In genomic region chr3:14125193-14126016, GRCh38 we compare ENCODE assay signal across 8 cellular contexts. TPM values are rescaled to one million over a fixed set of nuclear protein-coding genes. Genes with fewer than 3 reads are reported as not detected.
DNase-seq lines count a peak whose midpoint lies in the region; ATAC-seq and TF ChIP-seq lines count a peak whose summit lies in the region.

No MANE protein-coding gene starts in this region.

- H3K4me3 Mint-ChIP-seq in CD4-positive, CD25-positive, alpha-beta regulatory T cell: peak overlapping the region; percentile 95 to 100 (median 96)

- peaks cover 44% of the 10 kb centered on the region for H3K4me1 ChIP-seq in CD4-positive, CD25-positive, alpha-beta regulatory T cell (ENCODE audit: control insufficient read depth, insufficient read depth, low read length, poor library complexity, severe bottlenecking)
- H3K4me1 ChIP-seq in right cardiac atrium (ENCODE audit: control insufficient read depth, insufficient read depth, low read length) (peaks cover 19% of the 10 kb centered on the region), psoas muscle (peaks cover 30% of the 10 kb centered on the region)

- peak; percentile 19 to 31 for ATAC-seq in CD4-positive, CD25-positive, alpha-beta regulatory T cell (ENCODE audit: low read depth in 2 of 2)
- peak; percentile 23 for ATAC-seq in GM19463 (IDR thresholded peaks at IDR 0.05; ENCODE audit: unreplicated experiment)
- peak; percentile 56 to 86 for ATAC-seq in right cardiac atrium
- ATAC-seq in psoas muscle: peak in 3 of 4 donors; percentile 58 to 84 (median 65)

- H3K27ac ChIP-seq in CD4-positive, CD25-positive, alpha-beta regulatory T cell (ENCODE audit: insufficient read depth, low read length, poor library complexity, severe bottlenecking): peak overlapping the region; percentile 83
- H3K27ac ChIP-seq in SK-N-MC (no peak overlapping the region), adipose tissue (ENCODE audit: low read depth, low read length) (peak overlapping the region; percentile 89), right cardiac atrium (ENCODE audit: low read length) (peak overlapping the region; percentile 99), psoas muscle (peak overlapping the region; percentile 97)

- TF ChIP-seq CTCF in psoas muscle (IDR thresholded peaks at IDR 0.05): no peak

- H3K4me1 Mint-ChIP-seq in CD4-positive, CD25-positive, alpha-beta regulatory T cell: peaks cover 12 to 60% (median 47%) of the 10 kb centered on the region in 4 donors

- no peaks in the 10 kb centered on the region for H3K9me3 ChIP-seq in CD4-positive, CD25-positive, alpha-beta regulatory T cell (ENCODE audit: control insufficient read depth in 2 of 2, low read length in 2 of 2)
- H3K9me3 ChIP-seq in SK-N-MC (ENCODE audit: low read depth, low read length) (no peaks in the 10 kb centered on the region), right cardiac atrium (ENCODE audit: control insufficient read depth, low read length) (no peaks in the 10 kb centered on the region), psoas muscle (no peaks in the 10 kb centered on the region)

- H3K27me3 Mint-ChIP-seq in CD4-positive, CD25-positive, alpha-beta regulatory T cell: no peaks in the 10 kb centered on the region

- WGBS in adipose tissue, 3 donors: 0% methylated on average over 44 of the region's 44 CpGs
- WGBS in right cardiac atrium: under 1% methylated on average over 44 of the region's 44 CpGs
- WGBS in psoas muscle, 3 donors: 0 to 1% (median 0%) methylated on average over 38 to 44 of the region's 44 CpGs

- H3K27ac Mint-ChIP-seq in CD4-positive, CD25-positive, alpha-beta regulatory T cell: peak overlapping the region; percentile 85 to 96 (median 95)

- H3K9me3 Mint-ChIP-seq in CD4-positive, CD25-positive, alpha-beta regulatory T cell: no peaks in the 10 kb centered on the region

- peak overlapping the region; percentile 76 for H3K4me3 ChIP-seq in CD4-positive, CD25-positive, alpha-beta regulatory T cell (ENCODE audit: low read depth, low read length)
- H3K4me3 ChIP-seq in SK-N-MC (peak overlapping the region; percentile 84), right cardiac atrium (ENCODE audit: low read length) (peak overlapping the region; percentile 72), psoas muscle (peak overlapping the region; percentile 98)

- intact Hi-C loops in right cardiac atrium (cut with DNase I): loop anchor here in 2 of 4 donors (2.0 to 10.0 kb wide), 3 partner anchors 52 to 231 kb away; partner anchors contain the start of genes LSM3 (in 2 of the 2) and XPC (in 2 of the 2)
- intact Hi-C loops in psoas muscle (cut with DNase I): loop anchor here (2.0 to 5.0 kb wide), 2 partner anchors 52 to 53 kb away; partner anchors contain the start of genes LSM3 (in 2 of the 2) and XPC (in 2 of the 2)

- peaks cover 21% of the 10 kb centered on the region for H3K36me3 ChIP-seq in CD4-positive, CD25-positive, alpha-beta regulatory T cell (ENCODE audit: control insufficient read depth, insufficient read depth, low read length)
- H3K36me3 ChIP-seq in SK-N-MC (ENCODE audit: insufficient read depth, low read length): peaks cover 5% of the 10 kb centered on the region
- H3K36me3 ChIP-seq in psoas muscle (ENCODE audit: insufficient read depth in 1 of 2, low read depth in 1 of 2): peaks cover 7 to 54% of the 10 kb centered on the region in 2 donors

- H3K36me3 Mint-ChIP-seq in CD4-positive, CD25-positive, alpha-beta regulatory T cell: peaks cover 39% of the 10 kb centered on the region

- H3K27me3 ChIP-seq in CD4-positive, CD25-positive, alpha-beta regulatory T cell (ENCODE audit: control insufficient read depth, insufficient read depth, low read length): no peaks in the 10 kb centered on the region
- H3K27me3 ChIP-seq in right cardiac atrium (ENCODE audit: control insufficient read depth, insufficient read depth) (no peaks in the 10 kb centered on the region), psoas muscle (ENCODE audit: insufficient read depth in 3 of 3, low read length in 2 of 3) (no peaks in the 10 kb centered on the region)

- peak in 2 of 3 donors; percentile 46 to 63 for DNase-seq in CD4-positive, CD25-positive, alpha-beta regulatory T cell
- DNase-seq in HK-2 (ENCODE audit: unreplicated experiment) (peak; percentile 72), SK-N-MC (ENCODE audit: low read depth, low spot score) (no peak), right cardiac atrium (peak; percentile 78 to 86 (median 84)), psoas muscle (peak in 1 of 2 donors; percentile 81), NCI-H1048 (lab: John Stamatoyannopoulos, UW) (no peak)

- H3K9ac ChIP-seq in SK-N-MC (ENCODE audit: insufficient read length): peak overlapping the region; percentile 77

RNA-seq across cellular contexts. Expression of gene TMEM43, which starts 0.6 kb away (rescaled TPM):
- total RNA-seq in CD4-positive, CD25-positive, alpha-beta regulatory T cell: 50.2 TPM
- polyA plus RNA-seq in CD4-positive, CD25-positive, alpha-beta regulatory T cell: 10 to 100 TPM; 73.7 to 81.0 (median 76.3) TPM
- 10 to 100 TPM; 23.1 to 57.9 (median 37.5) TPM for polyA plus RNA-seq in adipose tissue
- total RNA-seq in right cardiac atrium: 100 to 1,000 TPM in 1 of 4 donors, 10 to 100 TPM in 3; 52.4 to 103 (median 68.7) TPM
- 46.7 TPM for polyA plus RNA-seq in right cardiac atrium
- 100 to 1,000 TPM in 1 of 4 donors, 10 to 100 TPM in 3; 28.2 to 107 (median 34.2) TPM for total RNA-seq in psoas muscle
- polyA plus RNA-seq in psoas muscle: 10 to 100 TPM; 41.5 to 79.0 (median 48.5) TPM

RNA-seq across cellular contexts. Expression of gene CHCHD4, which starts 0.7 kb away (rescaled TPM):
- total RNA-seq in CD4-positive, CD25-positive, alpha-beta regulatory T cell: 3.6 TPM
- 10 to 100 TPM; 10.3 to 21.1 (median 16.5) TPM for polyA plus RNA-seq in CD4-positive, CD25-positive, alpha-beta regulatory T cell
- polyA plus RNA-seq in adipose tissue: 10 to 100 TPM in 2 of 3 donors, 1 to 10 TPM in 1; 9.7 to 16.1 (median 14.7) TPM
- 10 to 100 TPM; 21.0 to 30.9 (median 27.4) TPM for total RNA-seq in right cardiac atrium
- 33.4 TPM for polyA plus RNA-seq in right cardiac atrium
- total RNA-seq in psoas muscle: 10 to 100 TPM; 18.5 to 26.8 (median 19.5) TPM
- 10 to 100 TPM; 29.5 to 55.4 (median 38.0) TPM for polyA plus RNA-seq in psoas muscle

RNA-seq across cellular contexts. Expression of gene XPC, which starts 53.0 kb away (rescaled TPM):
- 75.5 TPM for total RNA-seq in CD4-positive, CD25-positive, alpha-beta regulatory T cell
- 10 to 100 TPM; 31.3 to 42.7 (median 36.9) TPM for polyA plus RNA-seq in CD4-positive, CD25-positive, alpha-beta regulatory T cell
- polyA plus RNA-seq in adipose tissue: 10 to 100 TPM; 14.6 to 16.9 (median 16.8) TPM
- 10 to 100 TPM; 10.7 to 16.1 (median 14.4) TPM for total RNA-seq in right cardiac atrium
- polyA plus RNA-seq in right cardiac atrium: 8.8 TPM
- 10 to 100 TPM; 15.1 to 19.5 (median 16.8) TPM for total RNA-seq in psoas muscle
- polyA plus RNA-seq in psoas muscle: 1 to 10 TPM; 5.3 to 8.4 (median 6.2) TPM

RNA-seq across cellular contexts. Expression of gene LSM3, which starts 53.2 kb away (rescaled TPM):
- total RNA-seq in CD4-positive, CD25-positive, alpha-beta regulatory T cell: 6.6 TPM
- polyA plus RNA-seq in CD4-positive, CD25-positive, alpha-beta regulatory T cell: 10 to 100 TPM; 19.1 to 25.7 (median 22.9) TPM
- polyA plus RNA-seq in adipose tissue (10 to 100 TPM in 2 of 3 donors, 1 to 10 TPM in 1; 6.3 to 20.7 (median 11.0) TPM), right cardiac atrium (17.8 TPM), psoas muscle (10 to 100 TPM; 13.9 to 20.2 (median 17.7) TPM)
- total RNA-seq in right cardiac atrium (10 to 100 TPM; 13.5 to 16.5 (median 15.2) TPM), psoas muscle (10 to 100 TPM; 11.1 to 14.9 (median 13.2) TPM)

Comparison
In these comparisons a context has a peak if more than half of its experiments do, and no peak if none do; other contexts are left out.
1. DNase-seq: peak in CD4-positive, CD25-positive, alpha-beta regulatory T cell (2 of 3), HK-2 (single experiment) and right cardiac atrium (3 of 3); none in SK-N-MC (single experiment) and NCI-H1048 (single experiment).
2. Peak in every context shown above with its lines, with median percentiles within 50 percentile points of each other: ATAC-seq and H3K4me3 ChIP-seq.